12 cellular contexts compared by ENCODE assay signal in the genomic region with DNA sequence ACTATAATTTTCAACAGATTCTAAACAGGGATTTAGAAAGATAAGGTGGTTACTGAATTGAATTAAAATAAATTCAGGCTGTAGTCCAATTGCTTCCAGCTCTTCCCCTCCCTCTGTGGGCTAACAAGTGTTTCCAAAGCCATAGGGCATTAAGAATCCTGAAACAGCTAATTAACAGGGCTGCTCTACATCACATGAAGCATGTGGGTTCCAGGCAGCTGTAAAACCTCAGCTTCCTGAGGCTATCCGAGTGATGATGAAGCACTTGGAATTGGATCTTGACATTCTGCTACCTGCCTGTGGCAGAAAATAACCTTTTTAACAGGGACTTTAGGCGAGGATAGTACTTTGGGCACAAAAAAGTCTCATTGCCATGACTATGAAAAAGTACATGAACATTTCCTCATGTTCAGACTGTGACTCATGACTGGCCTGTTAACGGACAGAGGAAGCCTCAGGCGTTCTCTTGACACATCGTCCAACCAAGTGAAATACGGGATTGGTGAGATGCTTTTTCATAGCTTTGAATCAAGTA.
A peak's percentile ranks its signal among the peaks of the same experiment; 100 is the strongest.
DNase-seq lines count a peak whose midpoint lies in the region; TF ChIP-seq lines count a peak whose summit lies in the region.
"Had no signal": no experiment of that assay in that cellular context is flagged by ENCODE, and none has a peak within 500 bp of the region (broad histone marks: within the 10 kb centered on the region; RNA-seq: fewer than 3 reads in every experiment).

No MANE protein-coding gene starts in this region.

- TF ChIP-seq POLR2A in spleen (IDR thresholded peaks at IDR 0.05): no peak

- H3K4me3 Mint-ChIP-seq in immature natural killer cell: no peak overlapping the region
- H3K4me3 Mint-ChIP-seq: central memory CD8-positive, alpha-beta T cell; T-helper 2 cell treated with Interferon-gamma antibody and Interleukin-4, amounts not matched to agents 5 μg/mL and 100 μg/mL, for 36 hours had no signal

- TF ChIP-seq CTCF in HFF-Myc (IDR thresholded peaks at IDR 0.05; ENCODE audit: low read depth, low read length, missing control alignments): no peak
- no peak for TF ChIP-seq CTCF in spleen (IDR thresholded peaks at IDR 0.05 in 8 of 11, conservative IDR thresholded peaks at IDR 0.05 in 3 of 11)

- H3K9me3 Mint-ChIP-seq in immature natural killer cell: no peaks in the 10 kb centered on the region
- H3K9me3 Mint-ChIP-seq: central memory CD8-positive, alpha-beta T cell; T-helper 2 cell treated with Interferon-gamma antibody and Interleukin-4, amounts not matched to agents 5 μg/mL and 100 μg/mL, for 36 hours had no signal

- H3K9me3 ChIP-seq in spleen: no peaks in the 10 kb centered on the region

- H3K27ac Mint-ChIP-seq in immature natural killer cell: no peak overlapping the region
- H3K27ac Mint-ChIP-seq: T-helper 2 cell treated with Interferon-gamma antibody and Interleukin-4, amounts not matched to agents 5 μg/mL and 100 μg/mL, for 36 hours had no signal

- H3K27me3 ChIP-seq in spleen (replicated peaks in 1 of 7): no peaks in the 10 kb centered on the region

- peaks cover 5 to 7% of the 10 kb centered on the region in 2 donors for H3K4me1 Mint-ChIP-seq in immature natural killer cell
- H3K4me1 Mint-ChIP-seq: central memory CD8-positive, alpha-beta T cell had no signal

- no peaks in the 10 kb centered on the region for H3K36me3 ChIP-seq in spleen

- H3K4me3 ChIP-seq in HFF-Myc (replicated peaks; ENCODE audit: low read depth, low read length): no peak overlapping the region
- H3K4me3 ChIP-seq in spleen: no peak overlapping the region

- WGBS in spleen, 5 donors: 55 to 70% (median 60%) methylated on average over 6 of the region's 6 CpGs

- peaks cover 0 to 5% (median 2%) of the 10 kb centered on the region in 3 donors for H3K27me3 Mint-ChIP-seq in immature natural killer cell (ENCODE audit: low read depth in 3 of 3)
- H3K27me3 Mint-ChIP-seq: central memory CD8-positive, alpha-beta T cell had no signal

- peak overlapping the region in 3 of 8 donors; percentile 16 to 50 (median 50) for H3K27ac ChIP-seq in spleen

- peak; percentile 85 for DNase-seq in A172 (ENCODE audit: low spot score)
- peak; percentile 64 for DNase-seq in HFF-Myc (ENCODE audit: extremely low read depth, low read depth)
- peak; percentile 92 for DNase-seq in amniotic epithelial cell (ENCODE audit: low read depth)
- peak; percentile 98 for DNase-seq in iris pigment epithelial cell (ENCODE audit: low read depth)
- no peak for DNase-seq in DMS114 treated with DMSO at 0.1 percent for 48 hours (lab: John Stamatoyannopoulos, UW; ENCODE audit: unreplicated experiment)
- DNase-seq in immature natural killer cell: no peak
- DNase-seq in spleen: no peak
- DNase-seq in SHP77 (lab: John Stamatoyannopoulos, UW): no peak
- DNase-seq: AML-193, occipital lobe had no signal

- intact Hi-C loops in spleen (cut with DNase I; ENCODE audit: low total_unique reads): no loop called here

- H3K36me3 Mint-ChIP-seq in immature natural killer cell: no peaks in the 10 kb centered on the region

- peaks cover 0 to 20% (median 0%) of the 10 kb centered on the region in 6 donors for H3K4me1 ChIP-seq in spleen

Comparison
In these comparisons a context has a peak if more than half of its experiments do, and no peak if none do; other contexts are left out.
1. DNase-seq: peak in A172 (single experiment), HFF-Myc (single experiment), amniotic epithelial cell (single experiment) and iris pigment epithelial cell (single experiment); none in DMS114 treated with DMSO at 0.1 percent for 48 hours (single experiment), immature natural killer cell (0 of 3), spleen (single experiment) and SHP77 (0 of 2).